21 cellular contexts compared by ENCODE assay signal in the genomic region with DNA sequence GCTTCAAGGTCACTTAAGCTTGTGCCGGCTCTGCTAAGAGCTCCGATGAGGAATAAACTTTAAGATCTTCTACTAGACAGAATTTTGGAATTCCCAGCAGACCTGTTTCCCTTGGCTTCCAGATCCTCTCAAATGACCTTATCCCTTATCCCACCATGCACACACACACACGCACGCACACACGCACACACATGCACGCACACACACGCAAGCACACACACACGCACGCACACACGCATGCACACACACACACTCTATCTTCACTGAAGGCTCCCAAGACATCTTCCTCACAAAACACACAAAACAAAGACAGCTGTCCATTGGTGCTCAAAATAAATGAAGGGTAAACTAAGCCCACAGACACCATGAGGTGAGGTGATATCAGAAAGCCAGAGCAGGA.
DNase-seq lines count a peak whose midpoint lies in the region; TF ChIP-seq lines count a peak whose summit lies in the region.
"Had no signal": no experiment of that assay in that cellular context is flagged by ENCODE, and none has a peak within 500 bp of the region (broad histone marks: within the 10 kb centered on the region; RNA-seq: fewer than 3 reads in every experiment).

No MANE protein-coding gene starts in this region.

- CTCF ChIA-PET in HEK293 (lab: Yijun Ruan, JAX), result no interaction called here

- POLR2A ChIA-PET in HEK293 (lab: Yijun Ruan, JAX), result no interaction called here

- H2AFZ ChIP-seq in osteoblast (ENCODE audit: low read length), result no peak overlapping the region
- H2AFZ ChIP-seq: GM23248 had no signal

- no peaks in the 10 kb centered on the region for H4K20me1 ChIP-seq in osteoblast (ENCODE audit: insufficient read depth, low read length)
- H4K20me1 ChIP-seq: BLaER1 treated with 17β-estradiol and CSF1 and Interleukin-3, amounts not matched to agents 10 nM and 100 nM had no signal

- H3K27me3 ChIP-seq in osteoblast (ENCODE audit: insufficient read depth, low read length), result no peaks in the 10 kb centered on the region
- H3K27me3 ChIP-seq: BE2C; BLaER1 treated with 17β-estradiol and CSF1 and Interleukin-3, amounts not matched to agents 10 nM and 100 nM had no signal

- H3K27ac ChIP-seq in HEK293 (ENCODE audit: extremely low read depth, low read depth, low read length) (no peak overlapping the region), osteoblast (ENCODE audit: low read depth, low read length) (no peak overlapping the region)
- H3K27ac ChIP-seq: A549; BLaER1 treated with 17β-estradiol and CSF1 and Interleukin-3, amounts not matched to agents 10 nM and 100 nM; GM23248 had no signal

- H3K79me2 ChIP-seq in osteoblast (ENCODE audit: insufficient read depth, low read length), result no peaks in the 10 kb centered on the region

- H3K4me1 ChIP-seq in HEK293 (ENCODE audit: control insufficient read depth, insufficient read depth, low read length) (no peaks in the 10 kb centered on the region), osteoblast (ENCODE audit: insufficient read depth, low read length) (no peaks in the 10 kb centered on the region)
- H3K4me1 ChIP-seq: A549 had no signal

- TF ChIP-seq CTCF in HEK293 (tag by site-specific recombination; IDR thresholded peaks at IDR 0.05), result no peak
- no peak for TF ChIP-seq CTCF in osteoblast (IDR thresholded peaks at IDR 0.05; ENCODE audit: extremely low read depth, low read depth, low read length)
- no peak for TF ChIP-seq CTCF in GM13977 (IDR thresholded peaks at IDR 0.05; ENCODE audit: extremely low read depth, insufficient read depth, missing control alignments)

- H3K9me3 ChIP-seq in HEK293 (ENCODE audit: control insufficient read depth, insufficient read depth, low read depth, low read length), result no peaks in the 10 kb centered on the region
- no peaks in the 10 kb centered on the region for H3K9me3 ChIP-seq in osteoblast (ENCODE audit: low read depth, low read length)
- H3K9me3 ChIP-seq: A549, BE2C had no signal

- DNase-seq in islet precursor cell (peak; percentile 25), osteoblast (ENCODE audit: insufficient read length, low spot score, missing footprints) (peak; percentile 51), NCI-H1436 treated with DMSO at 0.1 percent for 48 hours (lab: John Stamatoyannopoulos, UW) (no peak), HT-29 (ENCODE audit: low spot score) (no peak), GM13977 (ENCODE audit: low spot score) (no peak)
- DNase-seq: 8988T; ACHN; AML-193; BE2C; Calu3; CD4-positive, alpha-beta memory T cell; COR-L47; DMS53; DMS79 treated with DMSO at 0.1 percent for 48 hours; GF-D8; GM23248; H7; HFFc6 had no signal

- H3K36me3 ChIP-seq in HEK293 (ENCODE audit: control insufficient read depth in 2 of 2, insufficient read depth in 1 of 2, low read length in 2 of 2), result no peaks in the 10 kb centered on the region
- H3K36me3 ChIP-seq in osteoblast (ENCODE audit: insufficient read depth, low read length), result no peaks in the 10 kb centered on the region
- H3K36me3 ChIP-seq: BLaER1 treated with 17β-estradiol and CSF1 and Interleukin-3, amounts not matched to agents 10 nM and 100 nM had no signal

- no peak overlapping the region for H3K4me2 ChIP-seq in osteoblast (ENCODE audit: insufficient read depth, low read length)
- H3K4me2 ChIP-seq: A549; BLaER1 treated with 17β-estradiol and CSF1 and Interleukin-3, amounts not matched to agents 10 nM and 100 nM had no signal

- in situ Hi-C loops in GM13977 (cut with MboI; ENCODE audit: low pct_unique_long_range_greater_than_20kb, low sequenced_read_pairs, unreplicated experiment), result no loop called here

- H3K4me3 ChIP-seq in HEK293 (ENCODE audit: low read depth, low read length) (no peak overlapping the region), osteoblast (ENCODE audit: insufficient read depth, low read length) (no peak overlapping the region)
- H3K4me3 ChIP-seq: A549; BLaER1 treated with 17β-estradiol and CSF1 and Interleukin-3, amounts not matched to agents 10 nM and 100 nM; GM23248 had no signal

TF ChIP-seq in HEK293, 187 proteins besides CTCF, POLR2A, EP300 and RAD21:
- TF ChIP-seq, protein P1, sequence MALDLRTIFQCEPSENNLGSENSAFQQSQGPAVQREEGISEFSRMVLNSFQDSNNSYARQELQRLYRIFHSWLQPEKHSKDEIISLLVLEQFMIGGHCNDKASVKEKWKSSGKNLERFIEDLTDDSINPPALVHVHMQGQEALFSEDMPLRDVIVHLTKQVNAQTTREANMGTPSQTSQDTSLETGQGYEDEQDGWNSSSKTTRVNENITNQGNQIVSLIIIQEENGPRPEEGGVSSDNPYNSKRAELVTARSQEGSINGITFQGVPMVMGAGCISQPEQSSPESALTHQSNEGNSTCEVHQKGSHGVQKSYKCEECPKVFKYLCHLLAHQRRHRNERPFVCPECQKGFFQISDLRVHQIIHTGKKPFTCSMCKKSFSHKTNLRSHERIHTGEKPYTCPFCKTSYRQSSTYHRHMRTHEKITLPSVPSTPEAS (tag by site-specific recombination; IDR thresholded peaks at IDR 0.05), result peak; percentile 77
- no peak for TF ChIP-seq ZNF664 (tag by site-specific recombination; IDR thresholded peaks at IDR 0.05)

Comparison
In these comparisons a context has a peak if more than half of its experiments do, and no peak if none do; other contexts are left out.
1. DNase-seq: peak in islet precursor cell (single experiment) and osteoblast (single experiment); none in NCI-H1436 treated with DMSO at 0.1 percent for 48 hours (single experiment), HT-29 (single experiment) and GM13977 (single experiment).